Comparison of ENCODE assay signal across 7 cellular contexts in the genomic region with DNA sequence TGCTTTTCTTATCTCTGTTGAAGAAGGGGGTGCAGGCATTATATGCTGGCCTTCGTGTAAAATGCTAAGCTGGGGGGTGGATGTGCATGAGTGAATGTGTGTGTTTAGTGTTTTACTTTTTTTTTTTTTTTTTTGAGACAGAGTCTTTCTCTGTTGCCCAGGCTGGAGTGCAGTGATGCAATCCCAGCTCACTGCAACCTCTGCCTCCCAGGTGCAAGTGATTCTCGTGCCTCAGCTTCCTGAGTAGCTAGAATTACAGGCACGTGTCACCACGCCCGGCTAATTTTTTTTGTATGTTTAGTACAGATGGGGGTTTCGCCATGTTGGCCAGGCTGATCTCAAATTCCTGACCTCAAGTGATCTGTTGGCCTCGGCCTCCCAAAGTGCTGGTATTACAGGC. TPM values are rescaled to one million over a fixed set of nuclear protein-coding genes. Genes with fewer than 3 reads are reported as not detected.
DNase-seq lines count a peak whose midpoint lies in the region; ATAC-seq and TF ChIP-seq lines count a peak whose summit lies in the region.
"Not testable (repeated sequence)": the region's sequence is repeated elsewhere in the genome, so short reads cannot be mapped to it uniquely, and the experiment has no call there.

No MANE protein-coding gene starts in this region.

- CTCF ChIA-PET in OCI-LY7 (lab: Charles Lee; ENCODE audit: unreplicated experiment): not testable (repeated sequence)
- CTCF ChIA-PET in MCF 10A (lab: Yijun Ruan, JAX): interaction anchor here (0.6 to 1.3 kb wide), 5 partner anchors 48 to 472 kb away, joined by 3 to 4 read pairs (median 3); no protein-coding TSS in a partner anchor

- not testable (repeated sequence) for H3K9me2 ChIP-seq in OCI-LY7 (ENCODE audit: insufficient read depth, low read length)

- not testable (repeated sequence) for BruUV-seq in OCI-LY7 (replicated peaks; lab: Mats Ljungman, UMichigan); MCF 10A (replicated peaks; lab: Mats Ljungman, UMichigan)

- not testable (repeated sequence) for H3K36me3 ChIP-seq in BLaER1; OCI-LY7 (ENCODE audit: insufficient read depth, low read length)

- not testable (repeated sequence) for H2AFZ ChIP-seq in OCI-LY7 (ENCODE audit: low read length)

- H3K4me1 Mint-ChIP-seq in MCF 10A (ENCODE audit: insufficient read depth, unreplicated experiment): peaks cover 11% of the 10 kb centered on the region
- H3K4me1 Mint-ChIP-seq in naive B cell: peaks cover 24 to 31% (median 28%) of the 10 kb centered on the region in 3 donors

- peak overlapping the region; percentile 17; the same call in 1 of the 2 replicates for H3K4me2 ChIP-seq in BLaER1
- H3K4me2 ChIP-seq in OCI-LY7 (ENCODE audit: low read length): not testable (repeated sequence)

- not testable (repeated sequence) for TF ChIP-seq CTCF in OCI-LY7 (conservative IDR thresholded peaks at IDR 0.05; ENCODE audit: low read length); MCF 10A (IDR thresholded peaks at IDR 0.05; ENCODE audit: unreplicated experiment)

- not testable (repeated sequence) for H3K4me1 ChIP-seq in BLaER1
- H3K4me1 ChIP-seq in OCI-LY7 (ENCODE audit: insufficient read depth, low read length, poor library complexity, severe bottlenecking): peaks cover 22% of the 10 kb centered on the region

- not testable (repeated sequence) for H3K27me3 Mint-ChIP-seq in MCF 10A (ENCODE audit: insufficient read depth, unreplicated experiment)
- H3K27me3 Mint-ChIP-seq in naive B cell: peaks cover 0 to 13% (median 6%) of the 10 kb centered on the region in 3 donors

- not testable (repeated sequence) for H3K27ac Mint-ChIP-seq in MCF 10A (ENCODE audit: low read depth, unreplicated experiment)
- H3K27ac Mint-ChIP-seq in naive B cell: peak overlapping the region in 5 of 6 donors; percentile 11 to 51 (median 23)

- not testable (repeated sequence) for H3K9ac ChIP-seq in BLaER1

- POLR2A ChIA-PET in OCI-LY7 (lab: Charles Lee): interaction anchor here (0.5 to 4.0 kb wide), 9 partner anchors 9 to 634 kb away, joined by 3 to 19 read pairs (median 3); partner anchors contain the start of gene MIS18A
- POLR2A ChIA-PET in MCF 10A (lab: Yijun Ruan, JAX): interaction anchor here (0.6 to 1.3 kb wide), 3 partner anchors 9 to 470 kb away, joined by 3 to 4 read pairs (median 3); no protein-coding TSS in a partner anchor

- H3K9me3 ChIP-seq in BLaER1: peaks cover 10% of the 10 kb centered on the region
- not testable (repeated sequence) for H3K9me3 ChIP-seq in OCI-LY7 (ENCODE audit: low read length)

- H4K20me1 ChIP-seq in BLaER1; OCI-LY7 (ENCODE audit: insufficient read depth, low read length): not testable (repeated sequence)

- not testable (repeated sequence) for H3K4me3 ChIP-seq in BLaER1; OCI-LY7 (ENCODE audit: low read depth, low read length, poor library complexity, severe bottlenecking)

- H3K4me3 Mint-ChIP-seq in MCF 10A (ENCODE audit: unreplicated experiment): not testable (repeated sequence)
- peak overlapping the region in 4 of 8 donors; percentile 6 to 74 (median 48) for H3K4me3 Mint-ChIP-seq in naive B cell

- H3K36me3 Mint-ChIP-seq in MCF 10A (ENCODE audit: insufficient read depth, unreplicated experiment); naive B cell: not testable (repeated sequence)

- H3K9me3 Mint-ChIP-seq in MCF 10A (ENCODE audit: unreplicated experiment); naive B cell: not testable (repeated sequence)

- DNase-seq in HT1080 (ENCODE audit: low read depth) (peak; percentile 19), MV-4-11 (lab: John Stamatoyannopoulos, UW) (peak; percentile 40), NCI-H2171 treated with DMSO at 0.1 percent for 48 hours (lab: John Stamatoyannopoulos, UW) (peak; percentile 42), OCI-LY7 (ENCODE audit: low spot score) (peak; percentile 65), MCF 10A (ENCODE audit: unreplicated experiment) (peak; percentile 61), naive B cell (peak; percentile 14)

- not testable (repeated sequence) for H3K79me2 ChIP-seq in OCI-LY7 (ENCODE audit: insufficient read depth, low read depth, low read length)

- not testable (repeated sequence) for H3K27ac ChIP-seq in BLaER1; OCI-LY7 (ENCODE audit: low read depth, low read length, poor library complexity, severe bottlenecking)

- ATAC-seq in naive B cell (ENCODE audit: low read depth in 2 of 2): peak; percentile 53 to 60

- intact Hi-C loops in OCI-LY7 (cut with micrococcal nuclease; ENCODE audit: unreplicated experiment): loop anchor here (1.0 to 10.0 kb wide), 3 partner anchors 87 to 817 kb away; partner anchors contain the start of gene MIS18A
- intact Hi-C loops in MCF 10A (cut with micrococcal nuclease): loop anchor here (5.0 to 10.0 kb wide), 2 partner anchors 350 to 817 kb away; no protein-coding TSS in a partner anchor

- not testable (repeated sequence) for H3K27me3 ChIP-seq in BLaER1

RNA-seq across cellular contexts. Expression of gene SCAF4, which starts 55.8 kb away (rescaled TPM):
- total RNA-seq in HT1080 (2014; rRNA removed; shearing (Covaris generic)): 4.6 and 7.8 TPM in 2 replicates
- 19.2 and 24.4 TPM in 2 replicates for polyA plus RNA-seq in HT1080 (2015; cell fraction: cytosol; rRNA removed)
- polyA plus RNA-seq in HT1080 (2015; cell fraction: nucleus; rRNA removed): 52.7 and 60.3 TPM in 2 replicates
- total RNA-seq in OCI-LY7 (2014; rRNA removed; shearing (Covaris generic)): 22.5 and 25.9 TPM in 2 replicates
- total RNA-seq in OCI-LY7 (2022) (87.3 and 111 TPM in 2 replicates), MCF 10A (2022) (38.2 and 41.9 TPM in 2 replicates)
- polyA plus RNA-seq in naive B cell (ENCODE audit: low read depth in 6 of 6): 10 to 100 TPM; 25.1 to 66.0 (median 34.8) TPM

Comparison
In these comparisons a context has a peak if more than half of its experiments do, and no peak if none do; other contexts are left out.
1. DNase-seq: peak in every context shown above with its lines; median percentile 65 in OCI-LY7; 61 in MCF 10A; 42 in NCI-H2171 treated with DMSO at 0.1 percent for 48 hours; 40 in MV-4-11; 19 in HT1080; 14 in naive B cell.